In genomic region chr6:33248932-33249731, GRCh38 we compare ENCODE assay signal across 1 cellular context.
TF ChIP-seq lines count a peak whose summit lies in the region.

No MANE protein-coding gene starts in this region.

TF ChIP-seq in K562, 482 proteins besides CTCF, POLR2A, EP300 and RAD21 (continued from another document and continues in another):
- TF ChIP-seq ZHX1 (conservative IDR thresholded peaks at IDR 0.05; ENCODE audit: low read length): no peak
- no peak for TF ChIP-seq ZBED1 (IDR thresholded peaks at IDR 0.05)
- no peak for TF ChIP-seq BMI1 (IDR thresholded peaks at IDR 0.05; ENCODE audit: low read length)
- no peak for TF ChIP-seq ETV5 (CRISPR knock-in tag; IDR thresholded peaks at IDR 0.05; ENCODE audit: low read depth)
- peak; percentile 85 for TF ChIP-seq NFYB (IDR thresholded peaks at IDR 0.05; ENCODE audit: extremely low read depth, insufficient read length)
- TF ChIP-seq ZNF134 (CRISPR knock-in tag; conservative IDR thresholded peaks at IDR 0.05): no peak
- TF ChIP-seq SRSF9 (IDR thresholded peaks at IDR 0.05; ENCODE audit: borderline replicate concordance, low read depth, low read length): no peak
- TF ChIP-seq THRB (CRISPR knock-in tag; conservative IDR thresholded peaks at IDR 0.05): peak; percentile 82; the same call in 1 of the 2 replicates
- TF ChIP-seq ZNF639 (CRISPR knock-in tag; conservative IDR thresholded peaks at IDR 0.05 in 1 of 2, IDR thresholded peaks at IDR 0.05 in 1 of 2): 0 out of 4 replicates have a peak, but pooled peaks of 1 of the 2 experiments have one; percentile 36
- no peak; the same call in 1 of the 2 replicates for TF ChIP-seq ZNF511 (CRISPR knock-in tag; IDR thresholded peaks at IDR 0.05)
- no peak; the same call in 1 of the 2 replicates for TF ChIP-seq TEAD4 (IDR thresholded peaks at IDR 0.05; ENCODE audit: low read length)
- TF ChIP-seq TEAD4 (CRISPR knock-in tag; IDR thresholded peaks at IDR 0.05; ENCODE audit: borderline replicate concordance): no peak
- no peak for TF ChIP-seq ZNF318 (IDR thresholded peaks at IDR 0.05; ENCODE audit: borderline replicate concordance in 1 of 2, low read depth in 1 of 2)
- no peak for TF ChIP-seq ASH1L (IDR thresholded peaks at IDR 0.05; ENCODE audit: borderline replicate concordance, low read depth, partially characterized antibody)
- no peak; the same call in 1 of the 2 replicates for TF ChIP-seq CREB3 (tag; conservative IDR thresholded peaks at IDR 0.05; ENCODE audit: low read depth)
- TF ChIP-seq BDP1 (IDR thresholded peaks at IDR 0.05; ENCODE audit: insufficient read depth, insufficient read length): no peak
- TF ChIP-seq TBP (optimal IDR thresholded peaks at IDR 0.05; ENCODE audit: low read depth, low read length): peak; percentile 80
- no peak for TF ChIP-seq CHAMP1 (IDR thresholded peaks at IDR 0.05)
- TF ChIP-seq SAFB (IDR thresholded peaks at IDR 0.05; ENCODE audit: borderline replicate concordance, low read depth, low read length): 0 out of 2 replicates have a peak, but pooled peaks have one; percentile 57
- TF ChIP-seq CHD1 (IDR thresholded peaks at IDR 0.05; ENCODE audit: low read length): peak; percentile 5
- no peak for TF ChIP-seq MCM3 (IDR thresholded peaks at IDR 0.05)
- TF ChIP-seq ESRRB (CRISPR knock-in tag; IDR thresholded peaks at IDR 0.05; ENCODE audit: borderline replicate concordance): 0 out of 2 replicates have a peak, but pooled peaks have one; percentile 53
- no peak for TF ChIP-seq U2AF1 (optimal IDR thresholded peaks at IDR 0.05; ENCODE audit: low read depth, low read length)
- TF ChIP-seq E2F6 (IDR thresholded peaks at IDR 0.05; ENCODE audit: borderline replicate concordance in 1 of 2, extremely low read depth in 1 of 2, insufficient read depth in 1 of 2, insufficient read length in 1 of 2, low read depth in 1 of 2, low read length in 1 of 2, poor library complexity in 1 of 2, severe bottlenecking in 1 of 2): peak in 1 of 2 experiments; percentile 69
- TF ChIP-seq ATF7 (IDR thresholded peaks at IDR 0.05): peak; percentile 88
- TF ChIP-seq ZNF583 (CRISPR knock-in tag; IDR thresholded peaks at IDR 0.05): no peak
- TF ChIP-seq SMARCA5 (IDR thresholded peaks at IDR 0.05): no peak
- no peak for TF ChIP-seq TAL1 (IDR thresholded peaks at IDR 0.05)
- no peak for TF ChIP-seq ZNF77 (CRISPR knock-in tag; IDR thresholded peaks at IDR 0.05)
- TF ChIP-seq MBD1 (CRISPR knock-in tag; IDR thresholded peaks at IDR 0.05): no peak
- peak; percentile 78 for TF ChIP-seq CREM (IDR thresholded peaks at IDR 0.05; ENCODE audit: low read depth)
- 0 out of 2 replicates have a peak, but pooled peaks have one; percentile 5 for TF ChIP-seq NFIX (CRISPR knock-in tag; IDR thresholded peaks at IDR 0.05; ENCODE audit: low read depth)
- TF ChIP-seq NRF1 (conservative IDR thresholded peaks at IDR 0.05 in 1 of 2, IDR thresholded peaks at IDR 0.05 in 1 of 2): peak; percentile 93 to 94
- TF ChIP-seq SLC30A9 (CRISPR knock-in tag; IDR thresholded peaks at IDR 0.05): no peak
- no peak for TF ChIP-seq ZNF444 (CRISPR knock-in tag; IDR thresholded peaks at IDR 0.05)
- TF ChIP-seq HNRNPL (IDR thresholded peaks at IDR 0.05; ENCODE audit: low read depth, low read length): peak; percentile 73; the same call in 1 of the 2 replicates
- 0 out of 2 replicates have a peak, but pooled peaks have one; percentile 49 for TF ChIP-seq ZSCAN29 (IDR thresholded peaks at IDR 0.05)
- no peak for TF ChIP-seq ZFP30 (CRISPR knock-in tag; IDR thresholded peaks at IDR 0.05; ENCODE audit: borderline replicate concordance)
- TF ChIP-seq MYC (IDR thresholded peaks at IDR 0.05; ENCODE audit: low read depth, low read length): peak; percentile 78
- TF ChIP-seq MYC (CRISPR knock-in tag; IDR thresholded peaks at IDR 0.05; ENCODE audit: borderline replicate concordance, low read depth): no peak
- TF ChIP-seq CTBP1 (IDR thresholded peaks at IDR 0.05; ENCODE audit: borderline replicate concordance): peak; percentile 96
- TF ChIP-seq CBX8 (IDR thresholded peaks at IDR 0.05; ENCODE audit: borderline replicate concordance, extremely low read depth, low read depth, low read length, poor library complexity, severe bottlenecking): no peak
